In the genomic region with DNA sequence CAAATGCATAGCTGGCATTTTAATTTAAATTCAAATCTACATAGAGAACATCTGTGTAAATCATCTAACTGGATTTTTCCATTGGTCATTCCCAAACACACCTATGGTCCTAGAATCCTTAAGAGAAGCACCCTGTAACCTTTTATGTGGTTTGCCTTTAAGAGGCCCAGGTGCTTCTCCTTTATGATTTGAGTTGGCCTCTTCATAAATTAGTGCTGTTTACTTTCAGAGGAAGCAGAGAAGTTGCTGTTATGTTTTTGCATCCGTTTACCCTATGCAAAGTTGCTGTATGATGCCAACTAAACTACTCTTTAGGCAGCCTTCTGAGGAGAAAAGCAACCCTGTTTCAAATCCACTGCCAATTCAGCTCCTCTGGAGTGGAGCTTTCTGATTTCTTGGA, we compare ENCODE assay signal across 1 cellular context.
TF ChIP-seq lines count a peak whose summit lies in the region.

No MANE protein-coding gene starts in this region.

TF ChIP-seq in GM23338, 12 proteins besides CTCF, POLR2A, EP300 and RAD21 (continued from another document):
- TF ChIP-seq CREB1 (CRISPR knock-in tag; IDR thresholded peaks at IDR 0.05; ENCODE audit: low read depth), result no peak
- TF ChIP-seq STAT1 (IDR thresholded peaks at IDR 0.05; ENCODE audit: unreplicated experiment), result no peak
- no peak for TF ChIP-seq ZNF114 (CRISPR knock-in tag; IDR thresholded peaks at IDR 0.05)
- no peak for TF ChIP-seq EZH2 (IDR thresholded peaks at IDR 0.05; ENCODE audit: low read depth, unreplicated experiment)
- no peak for TF ChIP-seq JUNB (IDR thresholded peaks at IDR 0.05; ENCODE audit: unreplicated experiment)
- TF ChIP-seq, protein P1, sequence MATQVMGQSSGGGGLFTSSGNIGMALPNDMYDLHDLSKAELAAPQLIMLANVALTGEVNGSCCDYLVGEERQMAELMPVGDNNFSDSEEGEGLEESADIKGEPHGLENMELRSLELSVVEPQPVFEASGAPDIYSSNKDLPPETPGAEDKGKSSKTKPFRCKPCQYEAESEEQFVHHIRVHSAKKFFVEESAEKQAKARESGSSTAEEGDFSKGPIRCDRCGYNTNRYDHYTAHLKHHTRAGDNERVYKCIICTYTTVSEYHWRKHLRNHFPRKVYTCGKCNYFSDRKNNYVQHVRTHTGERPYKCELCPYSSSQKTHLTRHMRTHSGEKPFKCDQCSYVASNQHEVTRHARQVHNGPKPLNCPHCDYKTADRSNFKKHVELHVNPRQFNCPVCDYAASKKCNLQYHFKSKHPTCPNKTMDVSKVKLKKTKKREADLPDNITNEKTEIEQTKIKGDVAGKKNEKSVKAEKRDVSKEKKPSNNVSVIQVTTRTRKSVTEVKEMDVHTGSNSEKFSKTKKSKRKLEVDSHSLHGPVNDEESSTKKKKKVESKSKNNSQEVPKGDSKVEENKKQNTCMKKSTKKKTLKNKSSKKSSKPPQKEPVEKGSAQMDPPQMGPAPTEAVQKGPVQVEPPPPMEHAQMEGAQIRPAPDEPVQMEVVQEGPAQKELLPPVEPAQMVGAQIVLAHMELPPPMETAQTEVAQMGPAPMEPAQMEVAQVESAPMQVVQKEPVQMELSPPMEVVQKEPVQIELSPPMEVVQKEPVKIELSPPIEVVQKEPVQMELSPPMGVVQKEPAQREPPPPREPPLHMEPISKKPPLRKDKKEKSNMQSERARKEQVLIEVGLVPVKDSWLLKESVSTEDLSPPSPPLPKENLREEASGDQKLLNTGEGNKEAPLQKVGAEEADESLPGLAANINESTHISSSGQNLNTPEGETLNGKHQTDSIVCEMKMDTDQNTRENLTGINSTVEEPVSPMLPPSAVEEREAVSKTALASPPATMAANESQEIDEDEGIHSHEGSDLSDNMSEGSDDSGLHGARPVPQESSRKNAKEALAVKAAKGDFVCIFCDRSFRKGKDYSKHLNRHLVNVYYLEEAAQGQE (IDR thresholded peaks at IDR 0.05; ENCODE audit: unreplicated experiment), result no peak
